ENCODE assay signal across 26 cellular contexts in genomic region chr17:32563583-32563982, GRCh38.
DNase-seq lines count a peak whose midpoint lies in the region; ATAC-seq, FAIRE-seq and TF ChIP-seq lines count a peak whose summit lies in the region.
"Had no signal": no experiment of that assay in that cellular context is flagged by ENCODE, and none has a peak within 500 bp of the region (broad histone marks: within the 10 kb centered on the region; RNA-seq: fewer than 3 reads in every experiment).

No MANE protein-coding gene starts in this region.

- DNase-seq in astrocyte (ENCODE audit: low read depth) (no peak), epithelial cell of prostate (ENCODE audit: low read depth, low spot score) (no peak), islet precursor cell (peak; percentile 18), psoas muscle (no peak), tibial nerve (ENCODE audit: low spot score in 2 of 2) (no peak), frontal cortex (ENCODE audit: low spot score in 2 of 2) (no peak)
- DNase-seq: 8988T; ACHN; BE2C; C1 segment of cervical spinal cord; CD4-positive, alpha-beta memory T cell; CD4-positive, CD25-positive, alpha-beta regulatory T cell; CD8-positive, alpha-beta memory T cell; COR-L47; DMS 273 treated with DMSO at 0.1 percent for 48 hours; DMS153; DMS53; DMS79; DND-41; EL; GDM1 had no signal

- H3K27ac ChIP-seq in astrocyte (ENCODE audit: low read depth, low read length), result no peak overlapping the region
- H3K27ac ChIP-seq in epithelial cell of prostate, result peak overlapping the region; percentile 50
- no peak overlapping the region for H3K27ac ChIP-seq in psoas muscle
- H3K27ac ChIP-seq in tibial nerve, result no peak overlapping the region
- H3K27ac ChIP-seq: BLaER1 had no signal

- TF ChIP-seq POLR2A in tibial nerve (IDR thresholded peaks at IDR 0.05), result no peak

- H3K36me3 ChIP-seq in astrocyte (ENCODE audit: insufficient read depth, low read length), result no peaks in the 10 kb centered on the region
- no peaks in the 10 kb centered on the region for H3K36me3 ChIP-seq in psoas muscle (ENCODE audit: insufficient read depth in 1 of 2, low read depth in 1 of 2)
- no peaks in the 10 kb centered on the region for H3K36me3 ChIP-seq in tibial nerve
- H3K36me3 ChIP-seq: BE2C, BLaER1 had no signal

- WGBS in psoas muscle, 3 donors, result 84 to 89% (median 87%) methylated on average over 6 of the region's 6 CpGs
- 80 to 82% methylated on average over 6 of the region's 6 CpGs for WGBS in tibial nerve, 2 donors

- H3K4me2 ChIP-seq in astrocyte (ENCODE audit: low read length), result no peak overlapping the region
- H3K4me2 ChIP-seq: BLaER1 had no signal

- H3K36me3 Mint-ChIP-seq in astrocyte (ENCODE audit: low read depth, unreplicated experiment), result peaks cover 5% of the 10 kb centered on the region
- H3K36me3 Mint-ChIP-seq: CD14-positive monocyte; CD8-positive, alpha-beta memory T cell had no signal

- no peak for TF ChIP-seq EP300 in tibial nerve (IDR thresholded peaks at IDR 0.05)

- peaks cover 2% of the 10 kb centered on the region for H3K9me3 Mint-ChIP-seq in astrocyte (ENCODE audit: unreplicated experiment)
- H3K9me3 Mint-ChIP-seq: CD14-positive monocyte; CD4-positive, alpha-beta memory T cell; CD4-positive, CD25-positive, alpha-beta regulatory T cell; CD8-positive, alpha-beta memory T cell had no signal

- H3K4me3 ChIP-seq in astrocyte (ENCODE audit: insufficient read depth, low read depth, low read length), result no peak overlapping the region
- H3K4me3 ChIP-seq in psoas muscle, result no peak overlapping the region
- no peak overlapping the region for H3K4me3 ChIP-seq in tibial nerve
- H3K4me3 ChIP-seq: BLaER1 had no signal

- H3K4me1 ChIP-seq in astrocyte (ENCODE audit: insufficient read depth, low read length), result no peaks in the 10 kb centered on the region
- H3K4me1 ChIP-seq in psoas muscle, result no peaks in the 10 kb centered on the region
- peaks cover 0 to 3% (median 0%) of the 10 kb centered on the region in 4 donors for H3K4me1 ChIP-seq in tibial nerve
- H3K4me1 ChIP-seq: BE2C had no signal

- H3K27ac Mint-ChIP-seq in astrocyte (ENCODE audit: unreplicated experiment), result peak overlapping the region; percentile 41
- H3K27ac Mint-ChIP-seq: CD14-positive monocyte; CD4-positive, alpha-beta memory T cell; CD4-positive, CD25-positive, alpha-beta regulatory T cell had no signal

- H3K79me2 ChIP-seq in astrocyte (ENCODE audit: insufficient read depth, low read length), result no peaks in the 10 kb centered on the region

- H4K20me1 ChIP-seq in astrocyte (ENCODE audit: insufficient read depth, low read length), result no peaks in the 10 kb centered on the region
- H4K20me1 ChIP-seq: BLaER1 had no signal

- no peaks in the 10 kb centered on the region for H3K27me3 Mint-ChIP-seq in astrocyte (ENCODE audit: low read depth, unreplicated experiment)
- H3K27me3 Mint-ChIP-seq: CD4-positive, alpha-beta memory T cell; CD4-positive, CD25-positive, alpha-beta regulatory T cell; CD8-positive, alpha-beta memory T cell had no signal

- intact Hi-C loops in psoas muscle (cut with DNase I), result no loop called here

- H3K9me3 ChIP-seq in astrocyte (ENCODE audit: insufficient read depth, low read depth, low read length) (no peaks in the 10 kb centered on the region), psoas muscle (no peaks in the 10 kb centered on the region), tibial nerve (no peaks in the 10 kb centered on the region)
- H3K9me3 ChIP-seq: BE2C, BLaER1 had no signal

- TF ChIP-seq CTCF in astrocyte (IDR thresholded peaks at IDR 0.05; ENCODE audit: insufficient read depth, low read depth, low read length) (no peak), psoas muscle (IDR thresholded peaks at IDR 0.05) (no peak), tibial nerve (IDR thresholded peaks at IDR 0.05) (no peak)

- H3K27me3 ChIP-seq in astrocyte (ENCODE audit: insufficient read depth, low read length), result no peaks in the 10 kb centered on the region
- H3K27me3 ChIP-seq in psoas muscle (ENCODE audit: insufficient read depth in 3 of 3, low read length in 2 of 3), result no peaks in the 10 kb centered on the region
- H3K27me3 ChIP-seq in tibial nerve, result no peaks in the 10 kb centered on the region
- H3K27me3 ChIP-seq: BE2C, BLaER1 had no signal

- ATAC-seq in psoas muscle, result no peak
- no peak for ATAC-seq in GM19351 (IDR thresholded peaks at IDR 0.05; ENCODE audit: unreplicated experiment)

- H2AFZ ChIP-seq in astrocyte (ENCODE audit: low read depth, low read length), result no peak overlapping the region

- FAIRE-seq in astrocyte (lab: Jason Lieb, UNC) (no peak), frontal cortex (lab: Jason Lieb, UNC) (no peak)
- FAIRE-seq: A204.1, GM19239 had no signal

- H3K9ac ChIP-seq in astrocyte (ENCODE audit: low read length), result no peak overlapping the region
- H3K9ac ChIP-seq: BLaER1 had no signal

- no peak overlapping the region for H3K4me3 Mint-ChIP-seq in astrocyte (ENCODE audit: unreplicated experiment)
- H3K4me3 Mint-ChIP-seq: CD14-positive monocyte; CD4-positive, alpha-beta memory T cell; CD4-positive, CD25-positive, alpha-beta regulatory T cell; CD8-positive, alpha-beta memory T cell had no signal

- peaks cover 3% of the 10 kb centered on the region for H3K4me1 Mint-ChIP-seq in astrocyte (ENCODE audit: low read depth, unreplicated experiment)
